ENCODE assay signal across 12 cellular contexts in genomic region chr11:117384045-117384444, GRCh38. TPM values are rescaled to one million over a fixed set of nuclear protein-coding genes. Genes with fewer than 3 reads are reported as not detected.
DNase-seq lines count a peak whose midpoint lies in the region; TF ChIP-seq lines count a peak whose summit lies in the region.
"Had no signal": no experiment of that assay in that cellular context is flagged by ENCODE, and none has a peak within 500 bp of the region (broad histone marks: within the 10 kb centered on the region; RNA-seq: fewer than 3 reads in every experiment).

No MANE protein-coding gene starts in this region.

- H2BK5ac ChIP-seq in H9 (ENCODE audit: insufficient read length, low read length): no peak overlapping the region

- no peaks in the 10 kb centered on the region for H3K27me3 Mint-ChIP-seq in H9 (ENCODE audit: low read depth)

- WGBS in H9 (ENCODE audit: extremely low coverage, insufficient read length, low lambda C conversion rate): no CpG with 5 or more reads among the region's 1 CpG

- no peak overlapping the region for H2BK12ac ChIP-seq in H9 (ENCODE audit: insufficient read length, low read depth, low read length)

- H3K4me3 Mint-ChIP-seq in H9: no peak overlapping the region
- H3K4me3 Mint-ChIP-seq: natural killer cell had no signal

- H3K27ac ChIP-seq in epithelial cell of prostate (peak overlapping the region; percentile 25), osteoblast (ENCODE audit: low read depth, low read length) (peak overlapping the region; percentile 49), H9 (ENCODE audit: insufficient read length, low read depth, low read length) (no peak overlapping the region)

- H4K91ac ChIP-seq in H9 (ENCODE audit: insufficient read length, low read depth, low read length): no peak overlapping the region

- H3K4ac ChIP-seq in H9 (ENCODE audit: low read depth, low read length): no peak overlapping the region

- H3K4me1 ChIP-seq in osteoblast (ENCODE audit: insufficient read depth, low read length) (peaks cover 21% of the 10 kb centered on the region), H9 (ENCODE audit: insufficient read depth, low read length) (no peaks in the 10 kb centered on the region; the same call in 1 of the 2 replicates)

- no peak overlapping the region for H3K14ac ChIP-seq in H9 (ENCODE audit: insufficient read depth, low read length)

- H2AFZ ChIP-seq in osteoblast (ENCODE audit: low read length) (no peak overlapping the region), H9 (ENCODE audit: low read length) (no peak overlapping the region)

- H3K79me1 ChIP-seq in H9 (ENCODE audit: insufficient read depth, low read depth, low read length, poor library complexity, severe bottlenecking): no peaks in the 10 kb centered on the region

- no peaks in the 10 kb centered on the region for H3K9me3 ChIP-seq in osteoblast (ENCODE audit: low read depth, low read length)
- H3K9me3 ChIP-seq in H9 (ENCODE audit: control insufficient read depth, low read depth, low read length): no peaks in the 10 kb centered on the region

- H3K4me1 Mint-ChIP-seq in H9: peaks cover 11 to 14% of the 10 kb centered on the region in 2 experiments

- no peak overlapping the region for H4K5ac ChIP-seq in H9 (ENCODE audit: insufficient read length, low read depth, low read length)

- no peaks in the 10 kb centered on the region for H3K79me2 ChIP-seq in osteoblast (ENCODE audit: insufficient read depth, low read length)
- H3K79me2 ChIP-seq in H9 (ENCODE audit: insufficient read depth, low read length): no peaks in the 10 kb centered on the region

- TF ChIP-seq CTCF in osteoblast (IDR thresholded peaks at IDR 0.05; ENCODE audit: extremely low read depth, low read depth, low read length) (no peak), H9 (conservative IDR thresholded peaks at IDR 0.05) (no peak)

- no peak overlapping the region for H3K9ac ChIP-seq in H9 (ENCODE audit: extremely low read depth, insufficient read length, low read length)

- peaks cover 11 to 24% (median 12%) of the 10 kb centered on the region in 3 experiments for H3K36me3 Mint-ChIP-seq in H9 (ENCODE audit: insufficient read depth in 1 of 3, low read depth in 3 of 3)
- H3K36me3 Mint-ChIP-seq: natural killer cell had no signal

- no peaks in the 10 kb centered on the region for H3K23me2 ChIP-seq in H9 (ENCODE audit: insufficient read length, low read depth, low read length, poor library complexity, severe bottlenecking)

- no peak overlapping the region for H4K8ac ChIP-seq in H9 (replicated peaks; ENCODE audit: insufficient read length, low read depth, low read length)

- no peaks in the 10 kb centered on the region for H3K9me3 Mint-ChIP-seq in H9
- H3K9me3 Mint-ChIP-seq: natural killer cell had no signal

- peaks cover 47% of the 10 kb centered on the region for H3K36me3 ChIP-seq in osteoblast (ENCODE audit: insufficient read depth, low read length)

- no peak overlapping the region for H2BK120ac ChIP-seq in H9 (ENCODE audit: low read depth, low read length, poor library complexity, severe bottlenecking)

- no peak overlapping the region for H3K18ac ChIP-seq in H9 (ENCODE audit: insufficient read length, low read depth, low read length)

- H4K20me1 ChIP-seq in osteoblast (ENCODE audit: insufficient read depth, low read length) (peaks cover 11% of the 10 kb centered on the region), H9 (ENCODE audit: control insufficient read depth, insufficient read depth, insufficient read length) (peaks cover 2% of the 10 kb centered on the region)

- H3K27me3 ChIP-seq in osteoblast (ENCODE audit: insufficient read depth, low read length): no peaks in the 10 kb centered on the region
- H3K27me3 ChIP-seq in H9 (ENCODE audit: insufficient read depth, low read length): no peaks in the 10 kb centered on the region

- no peak overlapping the region for H3T11ph ChIP-seq in H9 (ENCODE audit: low read length)

- H2AK5ac ChIP-seq in H9 (ENCODE audit: insufficient read length, low read length): no peak overlapping the region

- H2BK15ac ChIP-seq in H9 (ENCODE audit: low read depth, low read length): no peak overlapping the region

- DNase-seq in EL (peak; percentile 89), RKO (ENCODE audit: low spot score) (peak; percentile 92), epithelial cell of prostate (ENCODE audit: low read depth, low spot score) (peak; percentile 86), osteoblast (ENCODE audit: insufficient read length, low spot score, missing footprints) (peak; percentile 98), H9 (no peak), COR-L47 (lab: John Stamatoyannopoulos, UW) (no peak), NCI-H1694 treated with DMSO at 0.1 percent for 48 hours (lab: John Stamatoyannopoulos, UW) (no peak)
- no peak for DNase-seq in stimulated activated CD8-positive, alpha-beta memory T cell treated with anti-CD3 and anti-CD28 coated beads, Interleukin-4, amount 100 ng/mL, for 48 hours
- DNase-seq: activated CD4-positive, alpha-beta T cell treated with anti-CD3 and anti-CD28 coated beads, Interleukin-2, amount 50 U/mL, for 48 hours; activated naive CD4-positive, alpha-beta T cell; natural killer cell; NCI-H526 had no signal

- no peak overlapping the region for H3K23ac ChIP-seq in H9 (ENCODE audit: insufficient read length, low read depth, low read length)

- H3K56ac ChIP-seq in H9 (ENCODE audit: insufficient read length, low read depth, low read length): no peak overlapping the region

- no peak overlapping the region for H2BK20ac ChIP-seq in H9 (ENCODE audit: low read depth, low read length, poor library complexity, severe bottlenecking)

- no peak overlapping the region for H3K27ac Mint-ChIP-seq in H9
- H3K27ac Mint-ChIP-seq: natural killer cell had no signal

- no peak overlapping the region for H3K4me3 ChIP-seq in osteoblast (ENCODE audit: insufficient read depth, low read length)

- H3K4me2 ChIP-seq in osteoblast (ENCODE audit: insufficient read depth, low read length) (no peak overlapping the region), H9 (ENCODE audit: insufficient read depth, insufficient read length, low read length) (no peak overlapping the region)

RNA-seq across cellular contexts. Expression of gene CEP164, which starts 56.4 kb away (rescaled TPM):
- total RNA-seq in osteoblast (38.0 and 40.7 TPM in 2 replicates), H9 (2021) (20.7 and 24.9 TPM in 2 replicates)

Comparison
In these comparisons a context has a peak if more than half of its experiments do, and no peak if none do; other contexts are left out.
1. DNase-seq: peak in EL (single experiment), RKO (single experiment), epithelial cell of prostate (single experiment) and osteoblast (single experiment); none in H9 (single experiment), COR-L47 (single experiment), stimulated activated CD8-positive, alpha-beta memory T cell treated with anti-CD3 and anti-CD28 coated beads, Interleukin-4, amount 100 ng/mL, for 48 hours (single experiment) and NCI-H1694 treated with DMSO at 0.1 percent for 48 hours (single experiment).